ENCODE assay signal across 8 cellular contexts in genomic region chr7:38178695-38179344, GRCh38. TPM values are rescaled to one million over a fixed set of nuclear protein-coding genes. Genes with fewer than 3 reads are reported as not detected.
DNase-seq lines count a peak whose midpoint lies in the region; ATAC-seq and TF ChIP-seq lines count a peak whose summit lies in the region.

No MANE protein-coding gene starts in this region.

- H3K9me3 Mint-ChIP-seq in activated CD4-positive, alpha-beta memory T cell treated with anti-CD3 and anti-CD28 coated beads for 36 hours = no peaks in the 10 kb centered on the region

- no peak for TF ChIP-seq EP300 in gastroesophageal sphincter (IDR thresholded peaks at IDR 0.05)

- no peaks in the 10 kb centered on the region for H3K27me3 ChIP-seq in DND-41 (ENCODE audit: insufficient read depth, low read length, poor library complexity)
- H3K27me3 ChIP-seq in gastroesophageal sphincter = no peaks in the 10 kb centered on the region
- no peaks in the 10 kb centered on the region for H3K27me3 ChIP-seq in rectal smooth muscle tissue (ENCODE audit: control insufficient read depth, insufficient read depth, low read length)

- H3K4me3 Mint-ChIP-seq in activated CD4-positive, alpha-beta memory T cell treated with anti-CD3 and anti-CD28 coated beads for 36 hours = peak overlapping the region; percentile 96

- H3K79me2 ChIP-seq in DND-41 (ENCODE audit: insufficient read depth, low read length) = peaks cover 61% of the 10 kb centered on the region

- peaks cover 3% of the 10 kb centered on the region for H3K36me3 Mint-ChIP-seq in activated CD4-positive, alpha-beta memory T cell treated with anti-CD3 and anti-CD28 coated beads for 36 hours

- H3K9me3 ChIP-seq in DND-41 (ENCODE audit: insufficient read depth, low read length, severe bottlenecking) (no peaks in the 10 kb centered on the region), gastroesophageal sphincter (no peaks in the 10 kb centered on the region)

- H4K20me1 ChIP-seq in DND-41 (ENCODE audit: insufficient read depth, low read length) = peaks cover under 1% of the 10 kb centered on the region; the same call in 1 of the 2 replicates

- peak; percentile 3; the same call in 2 of the 3 replicates for ATAC-seq in DND-41 (ENCODE audit: insufficient read depth, low read depth)
- peak; percentile 30 for ATAC-seq in GM19452 (IDR thresholded peaks at IDR 0.05; ENCODE audit: unreplicated experiment)
- peak; percentile 30 for ATAC-seq in HG03442 (IDR thresholded peaks at IDR 0.05; ENCODE audit: unreplicated experiment)
- ATAC-seq in gastroesophageal sphincter = peak; percentile 26

- CTCF ChIA-PET in activated CD4-positive, alpha-beta memory T cell treated with anti-CD3 and anti-CD28 coated beads for 36 hours (lab: Charles Lee) = interaction anchor here (0.7 to 4.6 kb wide), 6 partner anchors 37 to 180 kb away, joined by 3 to 31 read pairs (median 5); no protein-coding TSS in a partner anchor

- TF ChIP-seq POLR2A in gastroesophageal sphincter (IDR thresholded peaks at IDR 0.05) = no peak

- intact Hi-C loops in activated CD4-positive, alpha-beta memory T cell treated with anti-CD3 and anti-CD28 coated beads for 36 hours (cut with micrococcal nuclease) = loop anchor here (1.0 to 5.0 kb wide), 6 partner anchors 36 to 190 kb away; no protein-coding TSS in a partner anchor

- peaks cover 35% of the 10 kb centered on the region for H3K4me1 ChIP-seq in DND-41 (ENCODE audit: insufficient read depth, low read length)
- H3K4me1 ChIP-seq in gastroesophageal sphincter = peaks cover 6 to 44% (median 7%) of the 10 kb centered on the region in 3 donors
- H3K4me1 ChIP-seq in rectal smooth muscle tissue (ENCODE audit: control insufficient read depth, insufficient read depth, low read length) = peaks cover 9% of the 10 kb centered on the region

- H3K4me2 ChIP-seq in DND-41 (ENCODE audit: insufficient read depth, low read length) = peak overlapping the region; percentile 73

- peak overlapping the region; percentile 83 for H3K27ac ChIP-seq in DND-41 (ENCODE audit: low read length)
- peak overlapping the region; percentile 76 to 95 (median 91) for H3K27ac ChIP-seq in gastroesophageal sphincter
- peak overlapping the region; percentile 90 for H3K27ac ChIP-seq in rectal smooth muscle tissue (ENCODE audit: low read depth, low read length)

- 3 to 9% methylated on average over 7 to 15 of the region's 15 CpGs for WGBS in gastroesophageal sphincter (ENCODE audit: low coverage in 1 of 2), 2 donors

- peak overlapping the region; percentile 79 for H3K9ac ChIP-seq in DND-41 (ENCODE audit: low read depth, low read length)
- peak overlapping the region; percentile 63 for H3K9ac ChIP-seq in rectal smooth muscle tissue (ENCODE audit: low read length)

- no peak for DNase-seq in DND-41
- DNase-seq in activated CD4-positive, alpha-beta memory T cell treated with anti-CD3 and anti-CD28 coated beads for 36 hours = no peak
- no peak for DNase-seq in stimulated activated CD4-positive, alpha-beta T cell treated with anti-CD3 and anti-CD28 coated beads, Interleukin-2, amount 100 ng/mL, for 48 hours
- DNase-seq in activated effector memory CD4-positive, alpha-beta T cell treated with Interleukin-2 at 50 U/mL for 16 hours = no peak

- POLR2A ChIA-PET in activated CD4-positive, alpha-beta memory T cell treated with anti-CD3 and anti-CD28 coated beads for 36 hours (lab: Charles Lee) = interaction anchor here (1.2 kb wide), 1 partner anchor 8 kb away, joined by 4 read pairs; no protein-coding TSS in a partner anchor

- H3K4me3 ChIP-seq in DND-41 (ENCODE audit: low read depth in 1 of 2, low read length in 2 of 2) = peak overlapping the region; percentile 92 to 93
- peak overlapping the region; percentile 70 for H3K4me3 ChIP-seq in gastroesophageal sphincter
- peak overlapping the region; percentile 77 for H3K4me3 ChIP-seq in rectal smooth muscle tissue (ENCODE audit: low read length)

- H3K27ac Mint-ChIP-seq in activated CD4-positive, alpha-beta memory T cell treated with anti-CD3 and anti-CD28 coated beads for 36 hours = peak overlapping the region; percentile 90

- H3K27me3 Mint-ChIP-seq in activated CD4-positive, alpha-beta memory T cell treated with anti-CD3 and anti-CD28 coated beads for 36 hours = peaks cover 7% of the 10 kb centered on the region

- H3K4me1 Mint-ChIP-seq in activated CD4-positive, alpha-beta memory T cell treated with anti-CD3 and anti-CD28 coated beads for 36 hours (ENCODE audit: low read depth) = peaks cover 34% of the 10 kb centered on the region

- peaks cover 4% of the 10 kb centered on the region; the same call in 1 of the 2 replicates for H3K36me3 ChIP-seq in DND-41 (ENCODE audit: insufficient read depth, low read length)
- H3K36me3 ChIP-seq in gastroesophageal sphincter = no peaks in the 10 kb centered on the region
- no peaks in the 10 kb centered on the region for H3K36me3 ChIP-seq in rectal smooth muscle tissue (ENCODE audit: control insufficient read depth, insufficient read depth, low read length)

- TF ChIP-seq CTCF in DND-41 (IDR thresholded peaks at IDR 0.05; ENCODE audit: borderline replicate concordance, extremely low read depth, low read length, poor library complexity, severe bottlenecking) (no peak), gastroesophageal sphincter (IDR thresholded peaks at IDR 0.05) (peak in 1 of 4 experiments; percentile 5)

- H2AFZ ChIP-seq in DND-41 (ENCODE audit: low read depth, low read length) = peak overlapping the region; percentile 91

RNA-seq across cellular contexts. Expression of gene STARD3NL, which starts 0.8 kb away (rescaled TPM):
- total RNA-seq in activated CD4-positive, alpha-beta memory T cell treated with anti-CD3 and anti-CD28 coated beads for 36 hours = 10 to 100 TPM; 34.4 to 34.7 TPM
- total RNA-seq in gastroesophageal sphincter = 10 to 100 TPM; 33.7 to 58.9 (median 37.8) TPM
